In genomic region chr2:238803996-238804395, GRCh38 we compare ENCODE assay signal across 22 cellular contexts. TPM values are rescaled to one million over a fixed set of nuclear protein-coding genes. Genes with fewer than 3 reads are reported as not detected.
DNase-seq lines count a peak whose midpoint lies in the region; ATAC-seq and TF ChIP-seq lines count a peak whose summit lies in the region.
"Had no signal": no experiment of that assay in that cellular context is flagged by ENCODE, and none has a peak within 500 bp of the region (broad histone marks: within the 10 kb centered on the region; RNA-seq: fewer than 3 reads in every experiment).

No MANE protein-coding gene starts in this region.

- H4K20me1 ChIP-seq in mammary epithelial cell (ENCODE audit: insufficient read depth, low read length) = no peaks in the 10 kb centered on the region

- no peak overlapping the region for H3K23ac ChIP-seq in neuronal stem cell (ENCODE audit: low read depth, low read length, poor library complexity)

- H3K27me3 ChIP-seq in breast epithelium (peaks cover 0 to 4% of the 10 kb centered on the region in 2 donors), mammary epithelial cell (ENCODE audit: insufficient read depth, low read length) (no peaks in the 10 kb centered on the region), neuronal stem cell (ENCODE audit: control insufficient read depth in 3 of 3, insufficient read depth in 3 of 3, low read depth in 1 of 3, low read length in 3 of 3) (no peaks in the 10 kb centered on the region)
- H3K27me3 ChIP-seq: SJSA1 had no signal

- no peak overlapping the region for H3K4me3 Mint-ChIP-seq in MCF 10A (ENCODE audit: unreplicated experiment)
- H3K4me3 Mint-ChIP-seq: CD14-positive monocyte; CD8-positive, alpha-beta memory T cell had no signal

- peak overlapping the region; percentile 2 for H2AK5ac ChIP-seq in neuronal stem cell (ENCODE audit: low read depth, low read length)

- H2BK15ac ChIP-seq in neuronal stem cell (ENCODE audit: low read length) = no peak overlapping the region

- H3K27ac ChIP-seq in breast epithelium = peak overlapping the region in 1 of 2 donors; percentile 32
- H3K27ac ChIP-seq in mammary epithelial cell (ENCODE audit: insufficient read depth, low read depth, low read length) = no peak overlapping the region
- H3K27ac ChIP-seq in neuronal stem cell (replicated peaks; ENCODE audit: low read length) = no peak overlapping the region
- H3K27ac ChIP-seq: SJSA1 had no signal

- no peak for DNase-seq in breast epithelium (ENCODE audit: low spot score in 2 of 2)
- no peak for DNase-seq in MCF 10A (ENCODE audit: unreplicated experiment)
- no peak for DNase-seq in mammary epithelial cell
- DNase-seq in neuronal stem cell (ENCODE audit: low spot score) = no peak
- no peak for DNase-seq in SIG-M5 (lab: John Stamatoyannopoulos, UW)
- DNase-seq in Ammon's horn (ENCODE audit: low spot score) = no peak
- DNase-seq: 8988T; AML-193; CD8-positive, alpha-beta memory T cell; DND-41; H7; Karpas-422; NCI-H1092 treated with DMSO at 0.1 percent for 48 hours; NCI-H1436; NCI-H187; NCI-H2171 treated with DMSO at 0.1 percent for 48 hours; NCI-H524; NCI-H774 had no signal

- peaks cover 8% of the 10 kb centered on the region for H3K9me3 Mint-ChIP-seq in MCF 10A (ENCODE audit: unreplicated experiment)

- H3K4me1 ChIP-seq in breast epithelium (no peaks in the 10 kb centered on the region), mammary epithelial cell (ENCODE audit: insufficient read depth, low read length) (no peaks in the 10 kb centered on the region), neuronal stem cell (ENCODE audit: control insufficient read depth in 2 of 2, insufficient read depth in 1 of 2, low read depth in 1 of 2, low read length in 2 of 2) (no peaks in the 10 kb centered on the region)

- H2AFZ ChIP-seq in mammary epithelial cell (ENCODE audit: low read depth, low read length) (peak overlapping the region; percentile 40), neuronal stem cell (ENCODE audit: low read length) (no peak overlapping the region)

- TF ChIP-seq POLR2A in breast epithelium (IDR thresholded peaks at IDR 0.05) = no peak

- ATAC-seq in GM19023 (IDR thresholded peaks at IDR 0.05; ENCODE audit: unreplicated experiment) = no peak
- ATAC-seq: HepG2 had no signal

- no peak overlapping the region for H4K8ac ChIP-seq in neuronal stem cell (ENCODE audit: low read depth, low read length)

- H3K9me3 ChIP-seq in breast epithelium (peaks cover 0 to 9% of the 10 kb centered on the region in 2 donors), mammary epithelial cell (replicated peaks; ENCODE audit: insufficient read depth, low read length) (no peaks in the 10 kb centered on the region), neuronal stem cell (replicated peaks in 1 of 2; ENCODE audit: control insufficient read depth in 2 of 2, insufficient read depth in 1 of 2, low read depth in 1 of 2, low read length in 2 of 2) (peaks cover 0 to 8% of the 10 kb centered on the region in 2 donors)

- no peaks in the 10 kb centered on the region for H3K27me3 Mint-ChIP-seq in MCF 10A (ENCODE audit: insufficient read depth, unreplicated experiment)

- no peak overlapping the region for H3K4me2 ChIP-seq in mammary epithelial cell (ENCODE audit: insufficient read depth, low read depth, low read length)
- H3K4me2 ChIP-seq in neuronal stem cell (ENCODE audit: insufficient read depth, low read length, poor library complexity, severe bottlenecking) = no peak overlapping the region

- CTCF ChIA-PET in MCF 10A (lab: Yijun Ruan, JAX) (interaction anchor here (0.9 kb wide), 1 partner anchor 340 kb away, joined by 3 read pairs; no protein-coding TSS in a partner anchor), mammary epithelial cell (lab: Charles Lee; ENCODE audit: low non-redundant PET) (no interaction called here)

- H3K4me3 ChIP-seq in breast epithelium (peak overlapping the region in 2 of 3 donors; percentile 9 to 43), mammary epithelial cell (replicated peaks in 1 of 3; ENCODE audit: insufficient read depth in 1 of 3, low read depth in 2 of 3, low read length in 3 of 3) (no peak overlapping the region), neuronal stem cell (ENCODE audit: low read length in 2 of 2) (no peak overlapping the region)
- H3K4me3 ChIP-seq: SJSA1 had no signal

- H2BK5ac ChIP-seq in neuronal stem cell (ENCODE audit: low read length) = no peak overlapping the region

- no peaks in the 10 kb centered on the region for H3K36me3 Mint-ChIP-seq in MCF 10A (ENCODE audit: insufficient read depth, unreplicated experiment)
- H3K36me3 Mint-ChIP-seq: CD14-positive monocyte; CD8-positive, alpha-beta memory T cell had no signal

- peaks cover 18% of the 10 kb centered on the region for H3K4me1 Mint-ChIP-seq in MCF 10A (ENCODE audit: insufficient read depth, unreplicated experiment)
- H3K4me1 Mint-ChIP-seq: CD14-positive monocyte; CD8-positive, alpha-beta memory T cell had no signal

- H3K4ac ChIP-seq in neuronal stem cell (ENCODE audit: low read length) = no peak overlapping the region

- TF ChIP-seq CTCF in breast epithelium (IDR thresholded peaks at IDR 0.05) (no peak), MCF 10A (IDR thresholded peaks at IDR 0.05; ENCODE audit: unreplicated experiment) (no peak), mammary epithelial cell (conservative IDR thresholded peaks at IDR 0.05 in 1 of 2, IDR thresholded peaks at IDR 0.05 in 1 of 2; ENCODE audit: extremely low read depth in 1 of 2, insufficient read depth in 1 of 2, low read depth in 1 of 2, low read length in 2 of 2) (no peak)

- no peak overlapping the region for H3K9ac ChIP-seq in mammary epithelial cell (ENCODE audit: insufficient read depth, low read length)
- H3K9ac ChIP-seq in neuronal stem cell (ENCODE audit: low read depth, low read length, poor library complexity) = no peak overlapping the region

- H2BK120ac ChIP-seq in neuronal stem cell (ENCODE audit: low read depth, low read length) = peak overlapping the region; percentile 89

- 24% methylated on average over 8 of the region's 9 CpGs for WGBS in mammary epithelial cell (ENCODE audit: low coverage, missing lambda C conversion rate)
- WGBS in neuronal stem cell (ENCODE audit: extremely low coverage in 2 of 2, insufficient read length in 2 of 2, insufficient replicate concordance in 1 of 2), 2 donors = no CpG with 5 or more reads among the region's 9 CpGs

- H3K14ac ChIP-seq in neuronal stem cell (ENCODE audit: low read length) = no peak overlapping the region

- H3K27ac Mint-ChIP-seq in MCF 10A (ENCODE audit: low read depth, unreplicated experiment) = no peak overlapping the region
- H3K27ac Mint-ChIP-seq: CD14-positive monocyte; CD8-positive, alpha-beta memory T cell had no signal

- H3K79me1 ChIP-seq in neuronal stem cell (ENCODE audit: low read depth, low read length) = no peaks in the 10 kb centered on the region

- in situ Hi-C loops in mammary epithelial cell (cut with MboI; ENCODE audit: low sequenced_read_pairs in 2 of 2) = no loop called here

- no peaks in the 10 kb centered on the region for H3K79me2 ChIP-seq in mammary epithelial cell (ENCODE audit: insufficient read depth, low read length)

- intact Hi-C loops in breast epithelium (cut with DNase I; ENCODE audit: low total_unique reads) (no loop called here), MCF 10A (cut with micrococcal nuclease) (no loop called here), mammary epithelial cell (cut with micrococcal nuclease) (no loop called here)

- dilution Hi-C loops in mammary epithelial cell (cut with HindIII; ENCODE audit: low sequenced_read_pairs) = no loop called here

- peak overlapping the region; percentile 21 for H3K18ac ChIP-seq in neuronal stem cell (ENCODE audit: low read length)

- POLR2A ChIA-PET in MCF 10A (lab: Yijun Ruan, JAX) = interaction anchor here (0.9 to 1.7 kb wide), 2 partner anchors 11 to 45 kb away, joined by 3 to 5 read pairs; no protein-coding TSS in a partner anchor

- H2BK12ac ChIP-seq in neuronal stem cell (ENCODE audit: low read length) = no peak overlapping the region

- no peak overlapping the region for H4K91ac ChIP-seq in neuronal stem cell (ENCODE audit: low read depth, low read length, poor library complexity)

- BruUV-seq in MCF 10A (replicated peaks; lab: Mats Ljungman, UMichigan) (no TSS peak), mammary epithelial cell (replicated peaks; lab: Mats Ljungman, UMichigan) (no TSS peak)

- no peaks in the 10 kb centered on the region for H3K36me3 ChIP-seq in breast epithelium
- H3K36me3 ChIP-seq in mammary epithelial cell (ENCODE audit: insufficient read depth, low read length) = no peaks in the 10 kb centered on the region
- no peaks in the 10 kb centered on the region for H3K36me3 ChIP-seq in neuronal stem cell (replicated peaks in 1 of 2; ENCODE audit: control insufficient read depth in 2 of 2, insufficient read depth in 2 of 2, low read length in 2 of 2)
- H3K36me3 ChIP-seq: SJSA1 had no signal

RNA-seq across cellular contexts. Expression of gene TWIST2, which starts 43.9 kb away (rescaled TPM):
- total RNA-seq in breast epithelium (100 to 1,000 TPM in 2 of 3 donors, 10 to 100 TPM in 1; 38.2 to 200 (median 178) TPM), MCF 10A (2022) (30.2 and 31.6 TPM in 2 replicates), mammary epithelial cell (10 to 100 TPM in 1 of 2 donors, under 1 TPM in 1; 0.83 to 17.6 TPM)
- 23.2 TPM for polyA plus RNA-seq in mammary epithelial cell
- polyA minus RNA-seq in mammary epithelial cell = 2.3 TPM
- 2.1 TPM for polyA plus RNA-seq in neuronal stem cell (2013, experiment 1 of 2)
- polyA plus RNA-seq in neuronal stem cell (2013, experiment 2 of 2) = 2.4 TPM
- total RNA-seq: CD8-positive, alpha-beta memory T cell had no signal
- polyA plus RNA-seq: CD8-positive, alpha-beta memory T cell had no signal

Comparison
In these comparisons a context has a peak if more than half of its experiments do, and no peak if none do; other contexts are left out.
1. H3K4me3 ChIP-seq: peak in breast epithelium (2 of 3); none in mammary epithelial cell (0 of 3) and neuronal stem cell (0 of 2).